In the genomic region with DNA sequence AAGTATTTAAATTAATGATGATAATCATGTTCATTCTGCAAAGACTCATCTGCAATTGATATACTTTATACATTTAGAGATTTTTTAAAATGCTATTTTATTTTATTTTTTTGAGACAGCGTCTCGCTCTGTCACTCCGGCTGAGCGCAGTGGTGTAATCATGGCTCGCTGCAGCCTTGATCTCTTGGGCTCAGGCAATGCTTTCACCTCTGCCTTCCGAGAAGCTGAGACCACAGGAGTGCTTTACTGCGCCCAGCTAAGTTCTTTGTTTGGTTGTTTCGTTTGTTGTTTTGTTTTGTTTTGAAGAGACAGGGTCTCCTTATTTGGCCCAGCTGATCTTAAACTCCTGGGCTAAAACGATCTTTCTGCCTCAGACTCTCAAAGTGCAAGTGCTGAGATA, we compare ENCODE assay signal across 2 cellular contexts.
TF ChIP-seq lines count a peak whose summit lies in the region.

No MANE protein-coding gene starts in this region.

TF ChIP-seq in GM23338, 12 proteins besides CTCF, POLR2A, EP300 and RAD21:
- TF ChIP-seq, protein P1, sequence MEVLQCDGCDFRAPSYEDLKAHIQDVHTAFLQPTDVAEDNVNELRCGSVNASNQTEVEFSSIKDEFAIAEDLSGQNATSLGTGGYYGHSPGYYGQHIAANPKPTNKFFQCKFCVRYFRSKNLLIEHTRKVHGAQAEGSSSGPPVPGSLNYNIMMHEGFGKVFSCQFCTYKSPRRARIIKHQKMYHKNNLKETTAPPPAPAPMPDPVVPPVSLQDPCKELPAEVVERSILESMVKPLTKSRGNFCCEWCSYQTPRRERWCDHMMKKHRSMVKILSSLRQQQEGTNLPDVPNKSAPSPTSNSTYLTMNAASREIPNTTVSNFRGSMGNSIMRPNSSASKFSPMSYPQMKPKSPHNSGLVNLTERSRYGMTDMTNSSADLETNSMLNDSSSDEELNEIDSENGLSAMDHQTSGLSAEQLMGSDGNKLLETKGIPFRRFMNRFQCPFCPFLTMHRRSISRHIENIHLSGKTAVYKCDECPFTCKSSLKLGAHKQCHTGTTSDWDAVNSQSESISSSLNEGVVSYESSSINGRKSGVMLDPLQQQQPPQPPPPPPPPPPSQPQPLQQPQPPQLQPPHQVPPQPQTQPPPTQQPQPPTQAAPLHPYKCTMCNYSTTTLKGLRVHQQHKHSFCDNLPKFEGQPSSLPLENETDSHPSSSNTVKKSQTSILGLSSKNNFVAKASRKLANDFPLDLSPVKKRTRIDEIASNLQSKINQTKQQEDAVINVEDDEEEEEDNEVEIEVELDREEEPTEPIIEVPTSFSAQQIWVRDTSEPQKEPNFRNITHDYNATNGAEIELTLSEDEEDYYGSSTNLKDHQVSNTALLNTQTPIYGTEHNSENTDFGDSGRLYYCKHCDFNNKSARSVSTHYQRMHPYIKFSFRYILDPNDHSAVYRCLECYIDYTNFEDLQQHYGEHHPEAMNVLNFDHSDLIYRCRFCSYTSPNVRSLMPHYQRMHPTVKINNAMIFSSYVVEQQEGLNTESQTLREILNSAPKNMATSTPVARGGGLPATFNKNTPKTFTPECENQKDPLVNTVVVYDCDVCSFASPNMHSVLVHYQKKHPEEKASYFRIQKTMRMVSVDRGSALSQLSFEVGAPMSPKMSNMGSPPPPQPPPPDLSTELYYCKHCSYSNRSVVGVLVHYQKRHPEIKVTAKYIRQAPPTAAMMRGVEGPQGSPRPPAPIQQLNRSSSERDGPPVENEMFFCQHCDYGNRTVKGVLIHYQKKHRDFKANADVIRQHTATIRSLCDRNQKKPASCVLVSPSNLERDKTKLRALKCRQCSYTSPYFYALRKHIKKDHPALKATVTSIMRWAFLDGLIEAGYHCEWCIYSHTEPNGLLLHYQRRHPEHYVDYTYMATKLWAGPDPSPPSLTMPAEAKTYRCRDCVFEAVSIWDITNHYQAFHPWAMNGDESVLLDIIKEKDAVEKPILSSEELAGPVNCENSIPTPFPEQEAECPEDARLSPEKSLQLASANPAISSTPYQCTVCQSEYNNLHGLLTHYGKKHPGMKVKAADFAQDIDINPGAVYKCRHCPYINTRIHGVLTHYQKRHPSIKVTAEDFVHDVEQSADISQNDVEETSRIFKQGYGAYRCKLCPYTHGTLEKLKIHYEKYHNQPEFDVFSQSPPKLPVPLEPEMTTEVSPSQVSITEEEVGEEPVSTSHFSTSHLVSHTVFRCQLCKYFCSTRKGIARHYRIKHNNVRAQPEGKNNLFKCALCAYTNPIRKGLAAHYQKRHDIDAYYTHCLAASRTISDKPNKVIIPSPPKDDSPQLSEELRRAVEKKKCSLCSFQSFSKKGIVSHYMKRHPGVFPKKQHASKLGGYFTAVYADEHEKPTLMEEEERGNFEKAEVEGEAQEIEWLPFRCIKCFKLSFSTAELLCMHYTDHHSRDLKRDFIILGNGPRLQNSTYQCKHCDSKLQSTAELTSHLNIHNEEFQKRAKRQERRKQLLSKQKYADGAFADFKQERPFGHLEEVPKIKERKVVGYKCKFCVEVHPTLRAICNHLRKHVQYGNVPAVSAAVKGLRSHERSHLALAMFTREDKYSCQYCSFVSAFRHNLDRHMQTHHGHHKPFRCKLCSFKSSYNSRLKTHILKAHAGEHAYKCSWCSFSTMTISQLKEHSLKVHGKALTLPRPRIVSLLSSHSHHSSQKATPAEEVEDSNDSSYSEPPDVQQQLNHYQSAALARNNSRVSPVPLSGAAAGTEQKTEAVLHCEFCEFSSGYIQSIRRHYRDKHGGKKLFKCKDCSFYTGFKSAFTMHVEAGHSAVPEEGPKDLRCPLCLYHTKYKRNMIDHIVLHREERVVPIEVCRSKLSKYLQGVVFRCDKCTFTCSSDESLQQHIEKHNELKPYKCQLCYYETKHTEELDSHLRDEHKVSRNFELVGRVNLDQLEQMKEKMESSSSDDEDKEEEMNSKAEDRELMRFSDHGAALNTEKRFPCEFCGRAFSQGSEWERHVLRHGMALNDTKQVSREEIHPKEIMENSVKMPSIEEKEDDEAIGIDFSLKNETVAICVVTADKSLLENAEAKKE (CRISPR knock-in tag; IDR thresholded peaks at IDR 0.05): no peak
- no peak for TF ChIP-seq EZH2phosphoT487 (IDR thresholded peaks at IDR 0.05; ENCODE audit: unreplicated experiment)
- TF ChIP-seq, protein P2, sequence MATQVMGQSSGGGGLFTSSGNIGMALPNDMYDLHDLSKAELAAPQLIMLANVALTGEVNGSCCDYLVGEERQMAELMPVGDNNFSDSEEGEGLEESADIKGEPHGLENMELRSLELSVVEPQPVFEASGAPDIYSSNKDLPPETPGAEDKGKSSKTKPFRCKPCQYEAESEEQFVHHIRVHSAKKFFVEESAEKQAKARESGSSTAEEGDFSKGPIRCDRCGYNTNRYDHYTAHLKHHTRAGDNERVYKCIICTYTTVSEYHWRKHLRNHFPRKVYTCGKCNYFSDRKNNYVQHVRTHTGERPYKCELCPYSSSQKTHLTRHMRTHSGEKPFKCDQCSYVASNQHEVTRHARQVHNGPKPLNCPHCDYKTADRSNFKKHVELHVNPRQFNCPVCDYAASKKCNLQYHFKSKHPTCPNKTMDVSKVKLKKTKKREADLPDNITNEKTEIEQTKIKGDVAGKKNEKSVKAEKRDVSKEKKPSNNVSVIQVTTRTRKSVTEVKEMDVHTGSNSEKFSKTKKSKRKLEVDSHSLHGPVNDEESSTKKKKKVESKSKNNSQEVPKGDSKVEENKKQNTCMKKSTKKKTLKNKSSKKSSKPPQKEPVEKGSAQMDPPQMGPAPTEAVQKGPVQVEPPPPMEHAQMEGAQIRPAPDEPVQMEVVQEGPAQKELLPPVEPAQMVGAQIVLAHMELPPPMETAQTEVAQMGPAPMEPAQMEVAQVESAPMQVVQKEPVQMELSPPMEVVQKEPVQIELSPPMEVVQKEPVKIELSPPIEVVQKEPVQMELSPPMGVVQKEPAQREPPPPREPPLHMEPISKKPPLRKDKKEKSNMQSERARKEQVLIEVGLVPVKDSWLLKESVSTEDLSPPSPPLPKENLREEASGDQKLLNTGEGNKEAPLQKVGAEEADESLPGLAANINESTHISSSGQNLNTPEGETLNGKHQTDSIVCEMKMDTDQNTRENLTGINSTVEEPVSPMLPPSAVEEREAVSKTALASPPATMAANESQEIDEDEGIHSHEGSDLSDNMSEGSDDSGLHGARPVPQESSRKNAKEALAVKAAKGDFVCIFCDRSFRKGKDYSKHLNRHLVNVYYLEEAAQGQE (IDR thresholded peaks at IDR 0.05; ENCODE audit: unreplicated experiment): no peak
- TF ChIP-seq NANOG (IDR thresholded peaks at IDR 0.05; ENCODE audit: borderline replicate concordance): no peak
- no peak for TF ChIP-seq POLR2AphosphoS5 (IDR thresholded peaks at IDR 0.05; ENCODE audit: low read depth)
- no peak for TF ChIP-seq ZNF331 (CRISPR knock-in tag; IDR thresholded peaks at IDR 0.05; ENCODE audit: low read depth)
- TF ChIP-seq EZH2 (IDR thresholded peaks at IDR 0.05; ENCODE audit: low read depth, unreplicated experiment): no peak
TF ChIP-seq in GM23338: peak in this region for 0.

TF ChIP-seq in H1, 55 proteins besides CTCF, POLR2A, EP300 and RAD21:
- no peak for TF ChIP-seq ASH2L (IDR thresholded peaks at IDR 0.05; ENCODE audit: low read length)
- TF ChIP-seq, protein P3, sequence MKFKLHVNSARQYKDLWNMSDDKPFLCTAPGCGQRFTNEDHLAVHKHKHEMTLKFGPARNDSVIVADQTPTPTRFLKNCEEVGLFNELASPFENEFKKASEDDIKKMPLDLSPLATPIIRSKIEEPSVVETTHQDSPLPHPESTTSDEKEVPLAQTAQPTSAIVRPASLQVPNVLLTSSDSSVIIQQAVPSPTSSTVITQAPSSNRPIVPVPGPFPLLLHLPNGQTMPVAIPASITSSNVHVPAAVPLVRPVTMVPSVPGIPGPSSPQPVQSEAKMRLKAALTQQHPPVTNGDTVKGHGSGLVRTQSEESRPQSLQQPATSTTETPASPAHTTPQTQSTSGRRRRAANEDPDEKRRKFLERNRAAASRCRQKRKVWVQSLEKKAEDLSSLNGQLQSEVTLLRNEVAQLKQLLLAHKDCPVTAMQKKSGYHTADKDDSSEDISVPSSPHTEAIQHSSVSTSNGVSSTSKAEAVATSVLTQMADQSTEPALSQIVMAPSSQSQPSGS (IDR thresholded peaks at IDR 0.05; ENCODE audit: low read length): no peak
- no peak for TF ChIP-seq EZH2 (IDR thresholded peaks at IDR 0.05; ENCODE audit: low read depth, low read length, severe bottlenecking)
- no peak for TF ChIP-seq JUN (IDR thresholded peaks at IDR 0.05; ENCODE audit: low read depth, low read length)
- TF ChIP-seq SRF (IDR thresholded peaks at IDR 0.05; ENCODE audit: low read depth, low read length): no peak
- TF ChIP-seq NRF1 (IDR thresholded peaks at IDR 0.05; ENCODE audit: low read depth, low read length): no peak
- TF ChIP-seq, protein P4, sequence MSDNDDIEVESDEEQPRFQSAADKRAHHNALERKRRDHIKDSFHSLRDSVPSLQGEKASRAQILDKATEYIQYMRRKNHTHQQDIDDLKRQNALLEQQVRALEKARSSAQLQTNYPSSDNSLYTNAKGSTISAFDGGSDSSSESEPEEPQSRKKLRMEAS (IDR thresholded peaks at IDR 0.05): no peak
- TF ChIP-seq KDM4A (IDR thresholded peaks at IDR 0.05; ENCODE audit: low read depth, low read length, severe bottlenecking): no peak
- no peak for TF ChIP-seq TAF1 (IDR thresholded peaks at IDR 0.05; ENCODE audit: low read depth, low read length)
- no peak for TF ChIP-seq POLR2AphosphoS5 (IDR thresholded peaks at IDR 0.05; ENCODE audit: low read depth, low read length)
- TF ChIP-seq, protein P5, sequence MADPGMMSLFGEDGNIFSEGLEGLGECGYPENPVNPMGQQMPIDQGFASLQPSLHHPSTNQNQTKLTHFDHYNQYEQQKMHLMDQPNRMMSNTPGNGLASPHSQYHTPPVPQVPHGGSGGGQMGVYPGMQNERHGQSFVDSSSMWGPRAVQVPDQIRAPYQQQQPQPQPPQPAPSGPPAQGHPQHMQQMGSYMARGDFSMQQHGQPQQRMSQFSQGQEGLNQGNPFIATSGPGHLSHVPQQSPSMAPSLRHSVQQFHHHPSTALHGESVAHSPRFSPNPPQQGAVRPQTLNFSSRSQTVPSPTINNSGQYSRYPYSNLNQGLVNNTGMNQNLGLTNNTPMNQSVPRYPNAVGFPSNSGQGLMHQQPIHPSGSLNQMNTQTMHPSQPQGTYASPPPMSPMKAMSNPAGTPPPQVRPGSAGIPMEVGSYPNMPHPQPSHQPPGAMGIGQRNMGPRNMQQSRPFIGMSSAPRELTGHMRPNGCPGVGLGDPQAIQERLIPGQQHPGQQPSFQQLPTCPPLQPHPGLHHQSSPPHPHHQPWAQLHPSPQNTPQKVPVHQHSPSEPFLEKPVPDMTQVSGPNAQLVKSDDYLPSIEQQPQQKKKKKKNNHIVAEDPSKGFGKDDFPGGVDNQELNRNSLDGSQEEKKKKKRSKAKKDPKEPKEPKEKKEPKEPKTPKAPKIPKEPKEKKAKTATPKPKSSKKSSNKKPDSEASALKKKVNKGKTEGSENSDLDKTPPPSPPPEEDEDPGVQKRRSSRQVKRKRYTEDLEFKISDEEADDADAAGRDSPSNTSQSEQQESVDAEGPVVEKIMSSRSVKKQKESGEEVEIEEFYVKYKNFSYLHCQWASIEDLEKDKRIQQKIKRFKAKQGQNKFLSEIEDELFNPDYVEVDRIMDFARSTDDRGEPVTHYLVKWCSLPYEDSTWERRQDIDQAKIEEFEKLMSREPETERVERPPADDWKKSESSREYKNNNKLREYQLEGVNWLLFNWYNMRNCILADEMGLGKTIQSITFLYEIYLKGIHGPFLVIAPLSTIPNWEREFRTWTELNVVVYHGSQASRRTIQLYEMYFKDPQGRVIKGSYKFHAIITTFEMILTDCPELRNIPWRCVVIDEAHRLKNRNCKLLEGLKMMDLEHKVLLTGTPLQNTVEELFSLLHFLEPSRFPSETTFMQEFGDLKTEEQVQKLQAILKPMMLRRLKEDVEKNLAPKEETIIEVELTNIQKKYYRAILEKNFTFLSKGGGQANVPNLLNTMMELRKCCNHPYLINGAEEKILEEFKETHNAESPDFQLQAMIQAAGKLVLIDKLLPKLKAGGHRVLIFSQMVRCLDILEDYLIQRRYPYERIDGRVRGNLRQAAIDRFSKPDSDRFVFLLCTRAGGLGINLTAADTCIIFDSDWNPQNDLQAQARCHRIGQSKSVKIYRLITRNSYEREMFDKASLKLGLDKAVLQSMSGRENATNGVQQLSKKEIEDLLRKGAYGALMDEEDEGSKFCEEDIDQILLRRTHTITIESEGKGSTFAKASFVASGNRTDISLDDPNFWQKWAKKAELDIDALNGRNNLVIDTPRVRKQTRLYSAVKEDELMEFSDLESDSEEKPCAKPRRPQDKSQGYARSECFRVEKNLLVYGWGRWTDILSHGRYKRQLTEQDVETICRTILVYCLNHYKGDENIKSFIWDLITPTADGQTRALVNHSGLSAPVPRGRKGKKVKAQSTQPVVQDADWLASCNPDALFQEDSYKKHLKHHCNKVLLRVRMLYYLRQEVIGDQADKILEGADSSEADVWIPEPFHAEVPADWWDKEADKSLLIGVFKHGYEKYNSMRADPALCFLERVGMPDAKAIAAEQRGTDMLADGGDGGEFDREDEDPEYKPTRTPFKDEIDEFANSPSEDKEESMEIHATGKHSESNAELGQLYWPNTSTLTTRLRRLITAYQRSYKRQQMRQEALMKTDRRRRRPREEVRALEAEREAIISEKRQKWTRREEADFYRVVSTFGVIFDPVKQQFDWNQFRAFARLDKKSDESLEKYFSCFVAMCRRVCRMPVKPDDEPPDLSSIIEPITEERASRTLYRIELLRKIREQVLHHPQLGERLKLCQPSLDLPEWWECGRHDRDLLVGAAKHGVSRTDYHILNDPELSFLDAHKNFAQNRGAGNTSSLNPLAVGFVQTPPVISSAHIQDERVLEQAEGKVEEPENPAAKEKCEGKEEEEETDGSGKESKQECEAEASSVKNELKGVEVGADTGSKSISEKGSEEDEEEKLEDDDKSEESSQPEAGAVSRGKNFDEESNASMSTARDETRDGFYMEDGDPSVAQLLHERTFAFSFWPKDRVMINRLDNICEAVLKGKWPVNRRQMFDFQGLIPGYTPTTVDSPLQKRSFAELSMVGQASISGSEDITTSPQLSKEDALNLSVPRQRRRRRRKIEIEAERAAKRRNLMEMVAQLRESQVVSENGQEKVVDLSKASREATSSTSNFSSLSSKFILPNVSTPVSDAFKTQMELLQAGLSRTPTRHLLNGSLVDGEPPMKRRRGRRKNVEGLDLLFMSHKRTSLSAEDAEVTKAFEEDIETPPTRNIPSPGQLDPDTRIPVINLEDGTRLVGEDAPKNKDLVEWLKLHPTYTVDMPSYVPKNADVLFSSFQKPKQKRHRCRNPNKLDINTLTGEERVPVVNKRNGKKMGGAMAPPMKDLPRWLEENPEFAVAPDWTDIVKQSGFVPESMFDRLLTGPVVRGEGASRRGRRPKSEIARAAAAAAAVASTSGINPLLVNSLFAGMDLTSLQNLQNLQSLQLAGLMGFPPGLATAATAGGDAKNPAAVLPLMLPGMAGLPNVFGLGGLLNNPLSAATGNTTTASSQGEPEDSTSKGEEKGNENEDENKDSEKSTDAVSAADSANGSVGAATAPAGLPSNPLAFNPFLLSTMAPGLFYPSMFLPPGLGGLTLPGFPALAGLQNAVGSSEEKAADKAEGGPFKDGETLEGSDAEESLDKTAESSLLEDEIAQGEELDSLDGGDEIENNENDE (IDR thresholded peaks at IDR 0.05; ENCODE audit: insufficient replicate concordance, low read length): no peak
- no peak for TF ChIP-seq CBX8 (IDR thresholded peaks at IDR 0.05; ENCODE audit: borderline replicate concordance, low read depth, low read length)
- TF ChIP-seq CHD2 (IDR thresholded peaks at IDR 0.05; ENCODE audit: low read length): no peak
- TF ChIP-seq TCF12 (IDR thresholded peaks at IDR 0.05; ENCODE audit: low read depth, low read length): no peak
- TF ChIP-seq JUND (IDR thresholded peaks at IDR 0.05; ENCODE audit: low read length): no peak
- no peak for TF ChIP-seq TBP (IDR thresholded peaks at IDR 0.05; ENCODE audit: low read depth, low read length)
- TF ChIP-seq SAP30 (IDR thresholded peaks at IDR 0.05; ENCODE audit: insufficient read depth, insufficient replicate concordance, low read length): no peak
